Comparison of ENCODE assay signal across 1 cellular context in genomic region chr9:92293452-92294296, GRCh38.
TF ChIP-seq lines count a peak whose summit lies in the region.

IARS1 (minus strand) TSS chr9:92293697; CDS start chr9:92289419, 4,278 bp downstream.

TF ChIP-seq in HepG2, 621 proteins besides CTCF, POLR2A, EP300 and RAD21 (continued from another document and continues in another):
- TF ChIP-seq IKZF5 (CRISPR knock-in tag; IDR thresholded peaks at IDR 0.05) (peak; percentile 82), MTF1 (CRISPR knock-in tag; IDR thresholded peaks at IDR 0.05) (peak; percentile 75; the same call in 1 of the 2 replicates), RARG (CRISPR knock-in tag; IDR thresholded peaks at IDR 0.05; ENCODE audit: low read depth) (0 out of 2 replicates have a peak, but pooled peaks have one; percentile 58), ZNF234 (CRISPR knock-in tag; conservative IDR thresholded peaks at IDR 0.05) (no peak), AGO1 (IDR thresholded peaks at IDR 0.05; ENCODE audit: low read depth, low read length, poor library complexity, severe bottlenecking) (no peak), ZHX1 (CRISPR knock-in tag; IDR thresholded peaks at IDR 0.05; ENCODE audit: low read depth) (peak; percentile 80), CBX1 (IDR thresholded peaks at IDR 0.05; ENCODE audit: low read depth) (peak; percentile 16), ZNF614 (CRISPR knock-in tag; IDR thresholded peaks at IDR 0.05; ENCODE audit: borderline replicate concordance) (peak; percentile 94), SNAI1 (CRISPR knock-in tag; IDR thresholded peaks at IDR 0.05; ENCODE audit: borderline replicate concordance) (no peak), TCF12 (IDR thresholded peaks at IDR 0.05) (no peak), TCF12 (CRISPR knock-in tag; IDR thresholded peaks at IDR 0.05) (0 out of 2 replicates have a peak, but pooled peaks have one; percentile 35), GPN1 (CRISPR knock-in tag; IDR thresholded peaks at IDR 0.05; ENCODE audit: borderline replicate concordance) (no peak), ZNF34 (CRISPR knock-in tag; IDR thresholded peaks at IDR 0.05; ENCODE audit: borderline replicate concordance) (no peak; the same call in 1 of the 2 replicates), NKX3-1 (CRISPR knock-in tag; IDR thresholded peaks at IDR 0.05) (peak; percentile 76; the same call in 1 of the 2 replicates), ONECUT2 (CRISPR knock-in tag; IDR thresholded peaks at IDR 0.05) (peak; percentile 45; the same call in 1 of the 2 replicates), SNAPC4 (CRISPR knock-in tag; IDR thresholded peaks at IDR 0.05) (0 out of 2 replicates have a peak, but pooled peaks have one; percentile 33), EED (CRISPR knock-in tag; IDR thresholded peaks at IDR 0.05) (peak; percentile 58; the same call in 1 of the 2 replicates), NPAS2 (CRISPR knock-in tag; IDR thresholded peaks at IDR 0.05; ENCODE audit: borderline replicate concordance) (no peak), POGZ (CRISPR knock-in tag; IDR thresholded peaks at IDR 0.05) (peak; percentile 98), ZFP37 (CRISPR knock-in tag; IDR thresholded peaks at IDR 0.05; ENCODE audit: borderline replicate concordance) (peak; percentile 84), MEIS1 (CRISPR knock-in tag; IDR thresholded peaks at IDR 0.05; ENCODE audit: borderline replicate concordance) (0 out of 2 replicates have a peak, but pooled peaks have one; percentile 26), NRL (CRISPR knock-in tag; IDR thresholded peaks at IDR 0.05; ENCODE audit: borderline replicate concordance) (peak; percentile 96), ZNF761 (CRISPR knock-in tag; conservative IDR thresholded peaks at IDR 0.05) (no peak; the same call in 1 of the 2 replicates), SOX6 (IDR thresholded peaks at IDR 0.05) (no peak), SOX6 (CRISPR knock-in tag; IDR thresholded peaks at IDR 0.05) (peak; percentile 79), ZC3H13 (CRISPR knock-in tag; IDR thresholded peaks at IDR 0.05) (peak; percentile 89), ZNF317 (CRISPR knock-in tag; IDR thresholded peaks at IDR 0.05) (peak; percentile 81)
- TF ChIP-seq, protein P1, sequence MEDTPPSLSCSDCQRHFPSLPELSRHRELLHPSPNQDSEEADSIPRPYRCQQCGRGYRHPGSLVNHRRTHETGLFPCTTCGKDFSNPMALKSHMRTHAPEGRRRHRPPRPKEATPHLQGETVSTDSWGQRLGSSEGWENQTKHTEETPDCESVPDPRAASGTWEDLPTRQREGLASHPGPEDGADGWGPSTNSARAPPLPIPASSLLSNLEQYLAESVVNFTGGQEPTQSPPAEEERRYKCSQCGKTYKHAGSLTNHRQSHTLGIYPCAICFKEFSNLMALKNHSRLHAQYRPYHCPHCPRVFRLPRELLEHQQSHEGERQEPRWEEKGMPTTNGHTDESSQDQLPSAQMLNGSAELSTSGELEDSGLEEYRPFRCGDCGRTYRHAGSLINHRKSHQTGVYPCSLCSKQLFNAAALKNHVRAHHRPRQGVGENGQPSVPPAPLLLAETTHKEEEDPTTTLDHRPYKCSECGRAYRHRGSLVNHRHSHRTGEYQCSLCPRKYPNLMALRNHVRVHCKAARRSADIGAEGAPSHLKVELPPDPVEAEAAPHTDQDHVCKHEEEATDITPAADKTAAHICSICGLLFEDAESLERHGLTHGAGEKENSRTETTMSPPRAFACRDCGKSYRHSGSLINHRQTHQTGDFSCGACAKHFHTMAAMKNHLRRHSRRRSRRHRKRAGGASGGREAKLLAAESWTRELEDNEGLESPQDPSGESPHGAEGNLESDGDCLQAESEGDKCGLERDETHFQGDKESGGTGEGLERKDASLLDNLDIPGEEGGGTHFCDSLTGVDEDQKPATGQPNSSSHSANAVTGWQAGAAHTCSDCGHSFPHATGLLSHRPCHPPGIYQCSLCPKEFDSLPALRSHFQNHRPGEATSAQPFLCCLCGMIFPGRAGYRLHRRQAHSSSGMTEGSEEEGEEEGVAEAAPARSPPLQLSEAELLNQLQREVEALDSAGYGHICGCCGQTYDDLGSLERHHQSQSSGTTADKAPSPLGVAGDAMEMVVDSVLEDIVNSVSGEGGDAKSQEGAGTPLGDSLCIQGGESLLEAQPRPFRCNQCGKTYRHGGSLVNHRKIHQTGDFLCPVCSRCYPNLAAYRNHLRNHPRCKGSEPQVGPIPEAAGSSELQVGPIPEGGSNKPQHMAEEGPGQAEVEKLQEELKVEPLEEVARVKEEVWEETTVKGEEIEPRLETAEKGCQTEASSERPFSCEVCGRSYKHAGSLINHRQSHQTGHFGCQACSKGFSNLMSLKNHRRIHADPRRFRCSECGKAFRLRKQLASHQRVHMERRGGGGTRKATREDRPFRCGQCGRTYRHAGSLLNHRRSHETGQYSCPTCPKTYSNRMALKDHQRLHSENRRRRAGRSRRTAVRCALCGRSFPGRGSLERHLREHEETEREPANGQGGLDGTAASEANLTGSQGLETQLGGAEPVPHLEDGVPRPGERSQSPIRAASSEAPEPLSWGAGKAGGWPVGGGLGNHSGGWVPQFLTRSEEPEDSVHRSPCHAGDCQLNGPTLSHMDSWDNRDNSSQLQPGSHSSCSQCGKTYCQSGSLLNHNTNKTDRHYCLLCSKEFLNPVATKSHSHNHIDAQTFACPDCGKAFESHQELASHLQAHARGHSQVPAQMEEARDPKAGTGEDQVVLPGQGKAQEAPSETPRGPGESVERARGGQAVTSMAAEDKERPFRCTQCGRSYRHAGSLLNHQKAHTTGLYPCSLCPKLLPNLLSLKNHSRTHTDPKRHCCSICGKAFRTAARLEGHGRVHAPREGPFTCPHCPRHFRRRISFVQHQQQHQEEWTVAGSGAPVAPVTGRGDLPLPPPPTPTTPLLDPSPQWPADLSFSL (CRISPR knock-in tag; IDR thresholded peaks at IDR 0.05): peak; percentile 64; the same call in 1 of the 2 replicates
- TF ChIP-seq, protein P2, sequence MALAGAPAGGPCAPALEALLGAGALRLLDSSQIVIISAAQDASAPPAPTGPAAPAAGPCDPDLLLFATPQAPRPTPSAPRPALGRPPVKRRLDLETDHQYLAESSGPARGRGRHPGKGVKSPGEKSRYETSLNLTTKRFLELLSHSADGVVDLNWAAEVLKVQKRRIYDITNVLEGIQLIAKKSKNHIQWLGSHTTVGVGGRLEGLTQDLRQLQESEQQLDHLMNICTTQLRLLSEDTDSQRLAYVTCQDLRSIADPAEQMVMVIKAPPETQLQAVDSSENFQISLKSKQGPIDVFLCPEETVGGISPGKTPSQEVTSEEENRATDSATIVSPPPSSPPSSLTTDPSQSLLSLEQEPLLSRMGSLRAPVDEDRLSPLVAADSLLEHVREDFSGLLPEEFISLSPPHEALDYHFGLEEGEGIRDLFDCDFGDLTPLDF (CRISPR knock-in tag; IDR thresholded peaks at IDR 0.05): peak; percentile 94
- TF ChIP-seq, protein P3, sequence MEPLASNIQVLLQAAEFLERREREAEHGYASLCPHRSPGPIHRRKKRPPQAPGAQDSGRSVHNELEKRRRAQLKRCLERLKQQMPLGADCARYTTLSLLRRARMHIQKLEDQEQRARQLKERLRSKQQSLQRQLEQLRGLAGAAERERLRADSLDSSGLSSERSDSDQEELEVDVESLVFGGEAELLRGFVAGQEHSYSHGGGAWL (CRISPR knock-in tag; IDR thresholded peaks at IDR 0.05): peak; percentile 97
- TF ChIP-seq, protein P4, sequence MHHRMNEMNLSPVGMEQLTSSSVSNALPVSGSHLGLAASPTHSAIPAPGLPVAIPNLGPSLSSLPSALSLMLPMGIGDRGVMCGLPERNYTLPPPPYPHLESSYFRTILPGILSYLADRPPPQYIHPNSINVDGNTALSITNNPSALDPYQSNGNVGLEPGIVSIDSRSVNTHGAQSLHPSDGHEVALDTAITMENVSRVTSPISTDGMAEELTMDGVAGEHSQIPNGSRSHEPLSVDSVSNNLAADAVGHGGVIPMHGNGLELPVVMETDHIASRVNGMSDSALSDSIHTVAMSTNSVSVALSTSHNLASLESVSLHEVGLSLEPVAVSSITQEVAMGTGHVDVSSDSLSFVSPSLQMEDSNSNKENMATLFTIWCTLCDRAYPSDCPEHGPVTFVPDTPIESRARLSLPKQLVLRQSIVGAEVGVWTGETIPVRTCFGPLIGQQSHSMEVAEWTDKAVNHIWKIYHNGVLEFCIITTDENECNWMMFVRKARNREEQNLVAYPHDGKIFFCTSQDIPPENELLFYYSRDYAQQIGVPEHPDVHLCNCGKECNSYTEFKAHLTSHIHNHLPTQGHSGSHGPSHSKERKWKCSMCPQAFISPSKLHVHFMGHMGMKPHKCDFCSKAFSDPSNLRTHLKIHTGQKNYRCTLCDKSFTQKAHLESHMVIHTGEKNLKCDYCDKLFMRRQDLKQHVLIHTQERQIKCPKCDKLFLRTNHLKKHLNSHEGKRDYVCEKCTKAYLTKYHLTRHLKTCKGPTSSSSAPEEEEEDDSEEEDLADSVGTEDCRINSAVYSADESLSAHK (CRISPR knock-in tag; IDR thresholded peaks at IDR 0.05; ENCODE audit: borderline replicate concordance): no peak
- TF ChIP-seq, protein P5, sequence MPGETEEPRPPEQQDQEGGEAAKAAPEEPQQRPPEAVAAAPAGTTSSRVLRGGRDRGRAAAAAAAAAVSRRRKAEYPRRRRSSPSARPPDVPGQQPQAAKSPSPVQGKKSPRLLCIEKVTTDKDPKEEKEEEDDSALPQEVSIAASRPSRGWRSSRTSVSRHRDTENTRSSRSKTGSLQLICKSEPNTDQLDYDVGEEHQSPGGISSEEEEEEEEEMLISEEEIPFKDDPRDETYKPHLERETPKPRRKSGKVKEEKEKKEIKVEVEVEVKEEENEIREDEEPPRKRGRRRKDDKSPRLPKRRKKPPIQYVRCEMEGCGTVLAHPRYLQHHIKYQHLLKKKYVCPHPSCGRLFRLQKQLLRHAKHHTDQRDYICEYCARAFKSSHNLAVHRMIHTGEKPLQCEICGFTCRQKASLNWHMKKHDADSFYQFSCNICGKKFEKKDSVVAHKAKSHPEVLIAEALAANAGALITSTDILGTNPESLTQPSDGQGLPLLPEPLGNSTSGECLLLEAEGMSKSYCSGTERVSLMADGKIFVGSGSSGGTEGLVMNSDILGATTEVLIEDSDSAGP (CRISPR knock-in tag; IDR thresholded peaks at IDR 0.05; ENCODE audit: borderline replicate concordance): peak; percentile 94
